8 cellular contexts compared by ENCODE assay signal in the genomic region with DNA sequence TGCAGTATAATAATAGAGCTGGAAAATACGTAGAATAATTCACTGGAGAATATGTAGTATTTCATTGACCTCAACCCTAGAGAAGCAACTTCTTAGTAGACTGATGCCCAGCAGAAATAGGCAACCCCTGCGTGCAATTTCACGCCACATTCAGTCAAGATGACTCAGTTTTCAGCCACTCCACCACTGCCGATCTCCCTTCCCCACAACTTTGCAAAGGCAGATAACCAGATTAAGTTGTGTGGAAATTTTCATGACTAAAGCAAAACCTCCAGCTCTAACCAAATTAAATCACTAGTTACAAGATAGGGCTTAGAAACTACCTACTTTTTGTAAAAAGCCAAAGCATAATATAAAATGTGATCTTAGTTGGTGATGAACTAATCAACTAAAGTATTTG.
A peak's percentile ranks its signal among the peaks of the same experiment; 100 is the strongest.
DNase-seq lines count a peak whose midpoint lies in the region; ATAC-seq and TF ChIP-seq lines count a peak whose summit lies in the region.

No MANE protein-coding gene starts in this region.

- H3K27ac ChIP-seq in IMR-90 (ENCODE audit: insufficient read depth, low read length), result no peak overlapping the region
- no peak overlapping the region for H3K27ac ChIP-seq in H9 (ENCODE audit: insufficient read length, low read depth, low read length)

- no peak overlapping the region; the same call in 1 of the 2 replicates for H3K4ac ChIP-seq in IMR-90 (ENCODE audit: low read depth, low read length)
- no peak overlapping the region for H3K4ac ChIP-seq in H9 (ENCODE audit: low read depth, low read length)

- in situ Hi-C loops in IMR-90 (cut with MboI; ENCODE audit: low sequenced_read_pairs), result no loop called here

- no peaks in the 10 kb centered on the region for H3K9me3 ChIP-seq in IMR-90 (ENCODE audit: control insufficient read depth, insufficient read depth, low read length)
- no peaks in the 10 kb centered on the region for H3K9me3 ChIP-seq in H9 (ENCODE audit: control insufficient read depth, low read depth, low read length)

- H4K8ac ChIP-seq in IMR-90 (ENCODE audit: low read depth in 2 of 2, low read length in 2 of 2) (no peak overlapping the region), H9 (replicated peaks; ENCODE audit: insufficient read length, low read depth, low read length) (no peak overlapping the region)

- H2BK5ac ChIP-seq in IMR-90 (ENCODE audit: low read depth, low read length, poor library complexity, severe bottlenecking) (peak overlapping the region; percentile 28), H9 (ENCODE audit: insufficient read length, low read length) (no peak overlapping the region)

- no peak overlapping the region for H3T11ph ChIP-seq in H9 (ENCODE audit: low read length)

- no peak overlapping the region for H4K91ac ChIP-seq in IMR-90 (ENCODE audit: insufficient read depth, low read depth, low read length)
- H4K91ac ChIP-seq in H9 (ENCODE audit: insufficient read length, low read depth, low read length), result no peak overlapping the region

- H4K20me1 ChIP-seq in IMR-90 (ENCODE audit: insufficient read depth, low read length) (no peaks in the 10 kb centered on the region), H9 (ENCODE audit: control insufficient read depth, insufficient read depth, insufficient read length) (no peaks in the 10 kb centered on the region)

- TF ChIP-seq POLR2A in IMR-90 (IDR thresholded peaks at IDR 0.05; ENCODE audit: low read depth, low read length), result no peak

- CTCF ChIA-PET in IMR-90 (lab: Yijun Ruan, JAX), result interaction anchor here (1.2 kb wide), 1 partner anchor 57 kb away, joined by 3 read pairs; no protein-coding TSS in a partner anchor
- CTCF ChIA-PET in Calu3 (lab: Charles Lee), result interaction anchor here (1.9 kb wide), 1 partner anchor 41 kb away, joined by 4 read pairs; no protein-coding TSS in a partner anchor

- H3K4me2 ChIP-seq in IMR-90 (ENCODE audit: low read depth, low read length) (no peak overlapping the region), H9 (ENCODE audit: insufficient read depth, insufficient read length, low read length) (no peak overlapping the region)

- no peak overlapping the region for H3K4me3 ChIP-seq in IMR-90 (ENCODE audit: insufficient read depth, low read depth, low read length)

- POLR2A ChIA-PET in IMR-90 (lab: Charles Lee; ENCODE audit: unreplicated experiment), result no interaction called here

- H3K27me3 Mint-ChIP-seq in Calu3 (ENCODE audit: unreplicated experiment) (no peaks in the 10 kb centered on the region), H9 (ENCODE audit: low read depth) (no peaks in the 10 kb centered on the region)

- no peak overlapping the region for H2BK20ac ChIP-seq in IMR-90 (ENCODE audit: low read depth, low read length)
- no peak overlapping the region for H2BK20ac ChIP-seq in H9 (ENCODE audit: low read depth, low read length, poor library complexity, severe bottlenecking)

- no peak overlapping the region for H3K27ac Mint-ChIP-seq in Calu3 (ENCODE audit: unreplicated experiment)
- no peak overlapping the region for H3K27ac Mint-ChIP-seq in H9

- H3K79me1 ChIP-seq in IMR-90 (ENCODE audit: low read depth in 1 of 2, low read length in 2 of 2) (0 out of 4 replicates have a peak, but pooled peaks cover 0 to 6% of the 10 kb centered on the region in 2 experiments), H9 (ENCODE audit: insufficient read depth, low read depth, low read length, poor library complexity, severe bottlenecking) (no peaks in the 10 kb centered on the region)

- peaks cover 8% of the 10 kb centered on the region for H3K36me3 Mint-ChIP-seq in Calu3 (ENCODE audit: insufficient read depth, unreplicated experiment)
- H3K36me3 Mint-ChIP-seq in H9 (ENCODE audit: insufficient read depth in 1 of 3, low read depth in 3 of 3), result no peaks in the 10 kb centered on the region

- H3K23me2 ChIP-seq in H9 (ENCODE audit: insufficient read length, low read depth, low read length, poor library complexity, severe bottlenecking), result no peaks in the 10 kb centered on the region

- TF ChIP-seq RAD21 in IMR-90 (IDR thresholded peaks at IDR 0.05; ENCODE audit: low read length), result no peak

- DNase-seq in IMR-90, result peak; percentile 76
- peak; percentile 31 for DNase-seq in activated CD8-positive, alpha-beta memory T cell treated with anti-CD3 and anti-CD28 coated beads, Interleukin-2, amount 50 U/mL, for 24 hours (ENCODE audit: extremely low read depth)
- DNase-seq in glomerular visceral epithelial cell (ENCODE audit: extremely low spot score), result peak; percentile 88
- no peak for DNase-seq in D341Med (ENCODE audit: low spot score)
- no peak for DNase-seq in HuH-7.5 (ENCODE audit: low spot score)
- no peak for DNase-seq in Calu3
- DNase-seq in H9, result no peak

- no peak overlapping the region for H3K56ac ChIP-seq in IMR-90 (ENCODE audit: extremely low read depth, insufficient read depth, low read length)
- no peak overlapping the region for H3K56ac ChIP-seq in H9 (ENCODE audit: insufficient read length, low read depth, low read length)

- WGBS in IMR-90 (ENCODE audit: extremely low coverage in 2 of 2, insufficient read length in 1 of 2), 2 experiments, result no CpG with 5 or more reads among the region's 4 CpGs
- WGBS in H9 (ENCODE audit: extremely low coverage, insufficient read length, low lambda C conversion rate), result no CpG with 5 or more reads among the region's 4 CpGs

- TF ChIP-seq CTCF in IMR-90 (conservative IDR thresholded peaks at IDR 0.05; ENCODE audit: low read depth, low read length) (no peak), Calu3 (IDR thresholded peaks at IDR 0.05; ENCODE audit: unreplicated experiment) (no peak), H9 (conservative IDR thresholded peaks at IDR 0.05) (no peak)

- intact Hi-C loops in IMR-90 (cut with micrococcal nuclease), result loop anchor here (5.0 kb wide), 1 partner anchor 62 kb away; the partner anchor contains the start of gene STK17B
- intact Hi-C loops in Calu3 (cut with micrococcal nuclease; ENCODE audit: unreplicated experiment), result loop anchor here (5.0 kb wide), 1 partner anchor 67 kb away; no protein-coding TSS in a partner anchor

- dilution Hi-C loops in IMR-90 (cut with HindIII; ENCODE audit: low sequenced_read_pairs, unreplicated experiment), result no loop called here

- H3K14ac ChIP-seq in IMR-90 (replicated peaks; ENCODE audit: low read depth, low read length) (no peak overlapping the region), H9 (ENCODE audit: insufficient read depth, low read length) (no peak overlapping the region)

- H3K27me3 ChIP-seq in IMR-90 (ENCODE audit: control insufficient read depth, insufficient read depth, low read length) (no peaks in the 10 kb centered on the region), H9 (ENCODE audit: insufficient read depth, low read length) (no peaks in the 10 kb centered on the region)

- H3K4me1 Mint-ChIP-seq in Calu3 (ENCODE audit: low read depth, unreplicated experiment) (peaks cover 30% of the 10 kb centered on the region), H9 (peaks cover 0 to under 1% of the 10 kb centered on the region in 2 experiments; a peak in 1 of 4 replicates)

- BruUV-seq in IMR-90 (replicated peaks; lab: Mats Ljungman, UMichigan) (no TSS peak), Calu3 (replicated peaks; lab: Mats Ljungman, UMichigan) (no TSS peak)

- 0 out of 2 replicates have a peak overlapping the region, but pooled peaks have one; percentile 7 for H2BK120ac ChIP-seq in IMR-90 (ENCODE audit: low read depth, low read length)
- no peak overlapping the region for H2BK120ac ChIP-seq in H9 (ENCODE audit: low read depth, low read length, poor library complexity, severe bottlenecking)

- no peaks in the 10 kb centered on the region for H3K36me3 ChIP-seq in IMR-90 (ENCODE audit: control insufficient read depth, insufficient read depth, low read length)

- peaks cover 10% of the 10 kb centered on the region; the same call in 1 of the 2 replicates for H3K4me1 ChIP-seq in IMR-90 (ENCODE audit: control insufficient read depth, insufficient read depth, low read length)
- no peaks in the 10 kb centered on the region for H3K4me1 ChIP-seq in H9 (ENCODE audit: insufficient read depth, low read length)

- H2AFZ ChIP-seq in IMR-90 (replicated peaks; ENCODE audit: low read length, poor library complexity) (no peak overlapping the region), H9 (ENCODE audit: low read length) (no peak overlapping the region)

- H3K9me3 Mint-ChIP-seq in Calu3 (ENCODE audit: low read depth, unreplicated experiment), result no peaks in the 10 kb centered on the region
- H3K9me3 Mint-ChIP-seq in H9, result peaks cover 0 to 3% of the 10 kb centered on the region in 2 experiments; a peak in 1 of 5 replicates

- no peaks in the 10 kb centered on the region for H3K79me2 ChIP-seq in H9 (ENCODE audit: insufficient read depth, low read length)

- no peak overlapping the region for H3K23ac ChIP-seq in IMR-90 (ENCODE audit: low read depth, low read length)
- H3K23ac ChIP-seq in H9 (ENCODE audit: insufficient read length, low read depth, low read length), result no peak overlapping the region

- H3K9me1 ChIP-seq in IMR-90 (ENCODE audit: insufficient read depth, low read length), result peaks cover 8% of the 10 kb centered on the region

- no peak overlapping the region for H2BK15ac ChIP-seq in IMR-90 (ENCODE audit: low read depth, low read length)
- H2BK15ac ChIP-seq in H9 (ENCODE audit: low read depth, low read length), result no peak overlapping the region

- H2BK12ac ChIP-seq in H9 (ENCODE audit: insufficient read length, low read depth, low read length), result no peak overlapping the region

- H2AK9ac ChIP-seq in IMR-90 (replicated peaks; ENCODE audit: low read depth, low read length, poor library complexity), result no peak overlapping the region

- H4K5ac ChIP-seq in IMR-90 (ENCODE audit: low read depth, low read length) (no peak overlapping the region), H9 (ENCODE audit: insufficient read length, low read depth, low read length) (no peak overlapping the region)

- H3K4me3 Mint-ChIP-seq in Calu3 (ENCODE audit: low read depth, unreplicated experiment), result no peak overlapping the region
- H3K4me3 Mint-ChIP-seq in H9, result no peak overlapping the region

- no peak overlapping the region for H3K9ac ChIP-seq in IMR-90 (ENCODE audit: low read depth, low read length)
- no peak overlapping the region for H3K9ac ChIP-seq in H9 (ENCODE audit: extremely low read depth, insufficient read length, low read length)

- no peak overlapping the region for H2AK5ac ChIP-seq in IMR-90 (ENCODE audit: low read depth, low read length)
- no peak overlapping the region for H2AK5ac ChIP-seq in H9 (ENCODE audit: insufficient read length, low read length)

- ATAC-seq in GM18498 (IDR thresholded peaks at IDR 0.05; ENCODE audit: unreplicated experiment) (peak; percentile 49), IMR-90 (ENCODE audit: low read depth) (peak; percentile 27; the same call in 1 of the 2 replicates)

- H3K18ac ChIP-seq in IMR-90 (ENCODE audit: low read depth, low read length) (no peak overlapping the region), H9 (ENCODE audit: insufficient read length, low read depth, low read length) (no peak overlapping the region)

TF ChIP-seq in IMR-90, 13 proteins besides CTCF, POLR2A, EP300 and RAD21 (continues in another document):
- TF ChIP-seq MAFK (IDR thresholded peaks at IDR 0.05; ENCODE audit: low read depth, low read length) (peak; percentile 63), FOS (IDR thresholded peaks at IDR 0.05; ENCODE audit: low read depth, low read length) (peak; percentile 37; the same call in 1 of the 2 replicates), CEBPB (IDR thresholded peaks at IDR 0.05; ENCODE audit: low read depth, low read length) (peak; percentile 33; the same call in 1 of the 2 replicates)

Comparison
In these comparisons a context has a peak if more than half of its experiments do, and no peak if none do; other contexts are left out.
1. DNase-seq: peak in IMR-90 (single experiment), activated CD8-positive, alpha-beta memory T cell treated with anti-CD3 and anti-CD28 coated beads, Interleukin-2, amount 50 U/mL, for 24 hours (single experiment) and glomerular visceral epithelial cell (single experiment); none in D341Med (single experiment), HuH-7.5 (single experiment), Calu3 (single experiment) and H9 (single experiment).